23 cellular contexts compared by ENCODE assay signal in genomic region chr19:15820646-15821045, GRCh38. TPM values are rescaled to one million over a fixed set of nuclear protein-coding genes. Genes with fewer than 3 reads are reported as not detected.
"Had no signal": no experiment of that assay in that cellular context is flagged by ENCODE, and none has a peak within 500 bp of the region (broad histone marks: within the 10 kb centered on the region; RNA-seq: fewer than 3 reads in every experiment).

No MANE protein-coding gene starts in this region.

- ATAC-seq: HepG2 had no signal

- H3K9me3 ChIP-seq: SK-N-SH had no signal

- DNase-seq: IMR-90, MV-4-11, NCI-H1048, NCI-H1105, NCI-H1417, NCI-H1436 treated with DMSO at 0.1 percent for 48 hours, NCI-H1694, NCI-H187 treated with DMSO at 0.1 percent for 48 hours, NCI-H2029 treated with DMSO at 0.1 percent for 48 hours, NCI-H2171 treated with DMSO at 0.1 percent for 48 hours, NCI-H2227 treated with DMSO at 0.1 percent for 48 hours, NCI-H524, NCI-H526 treated with DMSO at 0.1 percent for 48 hours, NCI-H748 treated with DMSO at 0.1 percent for 48 hours, RPMI8226, SHP77, SK-N-SH had no signal

RNA-seq across cellular contexts. Expression of gene OR10H1, which starts 5.2 kb away (rescaled TPM):
- total RNA-seq: HepG2, HT1080, IMR-90, LHCN-M2, MCF 10A, NCI-H460, SK-MEL-5 had no signal
- polyA plus RNA-seq: HepG2, IMR-90, SK-N-SH had no signal

RNA-seq across cellular contexts. Expression of gene OR10H5, which starts 33.2 kb away (rescaled TPM):
- total RNA-seq: HepG2, HT1080, IMR-90, LHCN-M2, MCF 10A, NCI-H460, SK-MEL-5 had no signal
- polyA plus RNA-seq: HepG2, IMR-90, SK-N-SH had no signal
